In the genomic region with DNA sequence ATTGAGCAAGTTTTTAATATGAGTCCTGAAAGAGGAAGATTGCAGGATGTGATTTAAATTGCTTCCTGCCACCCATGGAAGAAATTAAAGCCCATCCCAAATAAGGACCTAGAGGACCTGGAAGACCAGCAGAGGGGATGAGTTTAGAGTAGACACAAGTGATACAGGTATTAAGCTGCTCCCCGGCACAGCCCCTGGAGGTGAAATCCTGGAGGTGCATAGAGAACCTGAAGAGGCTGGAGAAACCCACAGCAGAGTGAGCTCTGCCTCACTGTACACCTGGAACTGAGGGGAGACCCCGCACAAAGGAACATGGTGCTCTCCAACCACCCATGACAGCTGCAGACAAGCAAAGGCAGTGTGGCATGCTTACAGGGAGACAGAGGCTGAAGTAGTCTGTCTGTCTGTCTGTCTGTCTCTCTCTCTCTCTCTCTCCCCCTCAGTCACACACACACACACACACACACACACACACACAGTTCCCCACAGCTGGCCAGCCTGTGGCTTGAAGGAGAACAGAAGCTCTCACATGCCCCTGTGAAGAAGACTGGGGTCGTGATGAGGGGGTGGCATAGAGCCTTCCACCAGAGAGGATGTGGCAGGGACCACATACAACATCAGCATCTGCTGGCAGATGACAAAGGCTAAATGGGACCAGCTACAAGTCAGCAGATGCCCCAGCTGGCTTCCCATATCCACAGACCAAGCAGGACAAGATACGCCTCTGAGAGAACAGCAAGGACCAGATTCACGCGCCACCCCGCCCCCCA, we compare ENCODE assay signal across 37 cellular contexts. TPM values are rescaled to one million over a fixed set of nuclear protein-coding genes. Genes with fewer than 3 reads are reported as not detected.
DNase-seq lines count a peak whose midpoint lies in the region; ATAC-seq, FAIRE-seq and TF ChIP-seq lines count a peak whose summit lies in the region.
"Had no signal": no experiment of that assay in that cellular context is flagged by ENCODE, and none has a peak within 500 bp of the region (broad histone marks: within the 10 kb centered on the region; RNA-seq: fewer than 3 reads in every experiment).

No MANE protein-coding gene starts in this region.

- no peak overlapping the region for H2BK12ac ChIP-seq in H9 (ENCODE audit: insufficient read length, low read depth, low read length)

- ATAC-seq in DND-41 (ENCODE audit: insufficient read depth, low read depth) (peak; percentile 73), GM12878 (peak; percentile 20; the same call in 2 of the 3 replicates)
- ATAC-seq: activated CD4-positive, CD25-positive, alpha-beta regulatory T cell treated with anti-CD3 and anti-CD28 coated beads, Interleukin-2, amount 50 U/mL, for 24 hours; activated T-helper 17 cell treated with anti-CD3 and anti-CD28 coated beads, Interleukin-2, amount 50 U/mL, for 72 hours; gastrocnemius medialis; left lobe of liver; Right ventricle myocardium inferior; sciatic nerve; SK-N-SH treated with all-trans-retinoic acid at 6 μM for 48 hours had no signal

- H3K9ac ChIP-seq in DND-41 (ENCODE audit: low read depth, low read length): no peak overlapping the region
- no peak overlapping the region for H3K9ac ChIP-seq in H9 (ENCODE audit: extremely low read depth, insufficient read length, low read length)
- H3K9ac ChIP-seq in GM12878 (ENCODE audit: control insufficient read depth, insufficient read depth, low read length): no peak overlapping the region
- H3K9ac ChIP-seq: BLaER1 treated with 17β-estradiol and CSF1 and Interleukin-3, amounts not matched to agents 10 nM and 100 nM had no signal

- H3K27ac Mint-ChIP-seq in H9 (no peak overlapping the region), immature natural killer cell (peak overlapping the region in 3 of 6 donors; percentile 22 to 83 (median 77))
- H3K27ac Mint-ChIP-seq: activated T-helper 17 cell treated with anti-CD3 and anti-CD28 coated beads, Interleukin-2, amount 50 U/mL, for 72 hours; progenitor cell of endocrine pancreas; T-helper 1 cell treated with Interleukin-12 subunit alpha and Interleukin-12 subunit beta and Interleukin-4 antibody, amounts not matched to agents 30 μg/mL and 1 μg/mL, for 36 hours had no signal

- SMC1A ChIA-PET in GM12878 (lab: Charles Lee; ENCODE audit: uncharacterized antibody, unreplicated experiment): interaction anchor here (0.6 to 1.6 kb wide), 3 partner anchors 12 to 64 kb away, joined by 3 to 4 read pairs (median 3); no protein-coding TSS in a partner anchor

- no peaks in the 10 kb centered on the region for H4K20me1 ChIP-seq in DND-41 (ENCODE audit: insufficient read depth, low read length)
- H4K20me1 ChIP-seq in H9 (ENCODE audit: control insufficient read depth, insufficient read depth, insufficient read length): no peaks in the 10 kb centered on the region
- no peaks in the 10 kb centered on the region for H4K20me1 ChIP-seq in GM12878 (ENCODE audit: control insufficient read depth, insufficient read depth)
- no peaks in the 10 kb centered on the region for H4K20me1 ChIP-seq in osteoblast (ENCODE audit: insufficient read depth, low read length)
- H4K20me1 ChIP-seq: BLaER1 treated with 17β-estradiol and CSF1 and Interleukin-3, amounts not matched to agents 10 nM and 100 nM had no signal

- H3K4me1 ChIP-seq in DND-41 (ENCODE audit: insufficient read depth, low read length) (no peaks in the 10 kb centered on the region), H9 (ENCODE audit: insufficient read depth, low read length) (no peaks in the 10 kb centered on the region), GM12878 (ENCODE audit: control insufficient read depth, insufficient read depth, low read length) (no peaks in the 10 kb centered on the region), osteoblast (ENCODE audit: insufficient read depth, low read length) (peaks cover 33% of the 10 kb centered on the region)
- H3K4me1 ChIP-seq: stomach, thyroid gland, vagina had no signal

- H3K9me3 ChIP-seq in DND-41 (ENCODE audit: insufficient read depth, low read length, severe bottlenecking) (no peaks in the 10 kb centered on the region), H9 (ENCODE audit: control insufficient read depth, low read depth, low read length) (no peaks in the 10 kb centered on the region), GM12878 (replicated peaks; ENCODE audit: control insufficient read depth, insufficient read depth, low read length) (no peaks in the 10 kb centered on the region), osteoblast (ENCODE audit: low read depth, low read length) (no peaks in the 10 kb centered on the region)
- H3K9me3 ChIP-seq: BLaER1 treated with 17β-estradiol and CSF1 and Interleukin-3, amounts not matched to agents 10 nM and 100 nM; gastrocnemius medialis; neutrophil; stomach; thyroid gland; vagina had no signal

- TF ChIP-seq EP300 in GM12878 (IDR thresholded peaks at IDR 0.05; ENCODE audit: borderline replicate concordance in 1 of 2, control insufficient read depth in 1 of 2, low read depth in 2 of 2, low read length in 2 of 2): no peak

- FAIRE-seq in GM12878 (lab: Jason Lieb, UNC) (no peak), GM12892 (lab: Jason Lieb, UNC) (no peak)
- FAIRE-seq: G401.6, TTC549 had no signal

- no peak for TF ChIP-seq RAD21 in GM12878 (IDR thresholded peaks at IDR 0.05; ENCODE audit: insufficient read depth, low read depth, low read length)

- H3K4me1 Mint-ChIP-seq in H9 (peaks cover 4 to 9% of the 10 kb centered on the region in 2 experiments; a peak in 2 of 4 replicates), immature natural killer cell (peaks cover 5 to 12% of the 10 kb centered on the region in 2 donors)
- H3K4me1 Mint-ChIP-seq: activated T-helper 17 cell treated with anti-CD3 and anti-CD28 coated beads, Interleukin-2, amount 50 U/mL, for 72 hours had no signal

- H3K23ac ChIP-seq in H9 (ENCODE audit: insufficient read length, low read depth, low read length): no peak overlapping the region

- peaks cover 2 to 7% of the 10 kb centered on the region in 2 experiments; a peak in 2 of 5 replicates for H3K9me3 Mint-ChIP-seq in H9
- no peaks in the 10 kb centered on the region for H3K9me3 Mint-ChIP-seq in immature natural killer cell
- H3K9me3 Mint-ChIP-seq: activated T-helper 17 cell treated with anti-CD3 and anti-CD28 coated beads, Interleukin-2, amount 50 U/mL, for 72 hours; T-helper 1 cell treated with Interleukin-12 subunit alpha and Interleukin-12 subunit beta and Interleukin-4 antibody, amounts not matched to agents 30 μg/mL and 1 μg/mL, for 36 hours had no signal

- DNase-seq in DND-41 (peak; percentile 44), H9 (no peak), GM12878 (ENCODE audit: low read depth, low spot score) (no peak), immature natural killer cell (peak in 2 of 3 donors; percentile 9 to 46), GM12892 (ENCODE audit: insufficient read length) (no peak), osteoblast (ENCODE audit: insufficient read length, low spot score, missing footprints) (no peak), anterior cingulate cortex (lab: John Stamatoyannopoulos, UW) (no peak)
- DNase-seq: activated CD4-positive, alpha-beta T cell treated with anti-CD3 and anti-CD28 coated beads, Interleukin-2, amount 50 U/mL, for 48 hours; activated naive CD4-positive, alpha-beta T cell treated with anti-CD3 and anti-CD28 coated beads, Interleukin-2, amount 50 U/mL, for 16 hours; amniotic stem cell; DMS153; dorsolateral prefrontal cortex; gastrocnemius medialis; GOT3; hippocampal formation; Kasumi-1; NCI-H1417; NCI-H2029; NCI-H524; stimulated activated CD8-positive, alpha-beta memory T cell treated with anti-CD3 and anti-CD28 coated beads, Interleukin-4, amount 100 ng/mL, for 48 hours; stomach; thyroid gland had no signal

- intact Hi-C loops in GM12878 (cut with micrococcal nuclease; ENCODE audit: unreplicated experiment): no loop called here

- no peak overlapping the region for H4K8ac ChIP-seq in H9 (replicated peaks; ENCODE audit: insufficient read length, low read depth, low read length)

- H3K36me3 ChIP-seq in DND-41 (ENCODE audit: insufficient read depth, low read length) (no peaks in the 10 kb centered on the region), GM12878 (ENCODE audit: control insufficient read depth in 2 of 2, insufficient read depth in 2 of 2, low read length in 1 of 2) (no peaks in the 10 kb centered on the region), osteoblast (ENCODE audit: insufficient read depth, low read length) (no peaks in the 10 kb centered on the region)
- H3K36me3 ChIP-seq: BLaER1 treated with 17β-estradiol and CSF1 and Interleukin-3, amounts not matched to agents 10 nM and 100 nM; gastrocnemius medialis; neutrophil; stomach; thyroid gland; vagina had no signal

- POLR2A ChIA-PET in GM12878 (lab: Charles Lee): no interaction called here

- no peak overlapping the region for H2BK15ac ChIP-seq in H9 (ENCODE audit: low read depth, low read length)

- WGBS in H9 (ENCODE audit: extremely low coverage, insufficient read length, low lambda C conversion rate): no CpG with 5 or more reads among the region's 7 CpGs
- WGBS in GM12878 (ENCODE audit: insufficient coverage, insufficient replicate concordance, low lambda C conversion rate, missing lambda C conversion rate): 52% methylated on average over 7 of the region's 7 CpGs

- no peak overlapping the region for H3K18ac ChIP-seq in H9 (ENCODE audit: insufficient read length, low read depth, low read length)

- H3K27me3 Mint-ChIP-seq in H9 (ENCODE audit: low read depth) (no peaks in the 10 kb centered on the region), immature natural killer cell (ENCODE audit: low read depth in 3 of 3) (peaks cover 0 to 11% (median 6%) of the 10 kb centered on the region in 3 donors)
- H3K27me3 Mint-ChIP-seq: progenitor cell of endocrine pancreas had no signal

- TF ChIP-seq CTCF in DND-41 (IDR thresholded peaks at IDR 0.05; ENCODE audit: borderline replicate concordance, extremely low read depth, low read length, poor library complexity, severe bottlenecking) (no peak), H9 (conservative IDR thresholded peaks at IDR 0.05) (peak; percentile 43; the same call in 1 of the 3 replicates), GM12878 (IDR thresholded peaks at IDR 0.05 in 2 of 3, conservative IDR thresholded peaks at IDR 0.05 in 1 of 3; ENCODE audit: control insufficient read depth in 2 of 3, extremely low read depth in 1 of 3, insufficient read depth in 1 of 3, low read depth in 3 of 3, low read length in 3 of 3) (no peak), osteoblast (IDR thresholded peaks at IDR 0.05; ENCODE audit: extremely low read depth, low read depth, low read length) (no peak)

- H3K56ac ChIP-seq in H9 (ENCODE audit: insufficient read length, low read depth, low read length): no peak overlapping the region

- no peak overlapping the region for H3K4me3 ChIP-seq in DND-41 (ENCODE audit: low read depth in 1 of 2, low read length in 2 of 2)
- no peak overlapping the region for H3K4me3 ChIP-seq in GM12878
- no peak overlapping the region for H3K4me3 ChIP-seq in osteoblast (ENCODE audit: insufficient read depth, low read length)
- H3K4me3 ChIP-seq: BLaER1 treated with 17β-estradiol and CSF1 and Interleukin-3, amounts not matched to agents 10 nM and 100 nM; dorsolateral prefrontal cortex; gastrocnemius medialis; stomach; thyroid gland; vagina had no signal

- no peak overlapping the region for H2BK120ac ChIP-seq in H9 (ENCODE audit: low read depth, low read length, poor library complexity, severe bottlenecking)

- H3K79me2 ChIP-seq in DND-41 (ENCODE audit: insufficient read depth, low read length) (no peaks in the 10 kb centered on the region), H9 (ENCODE audit: insufficient read depth, low read length) (no peaks in the 10 kb centered on the region), GM12878 (ENCODE audit: control insufficient read depth, insufficient read depth, low read length) (no peaks in the 10 kb centered on the region), osteoblast (ENCODE audit: insufficient read depth, low read length) (no peaks in the 10 kb centered on the region)

- H3K36me3 Mint-ChIP-seq in H9 (ENCODE audit: insufficient read depth in 1 of 3, low read depth in 3 of 3) (peaks cover 0 to 12% (median 2%) of the 10 kb centered on the region in 3 experiments; a peak in 3 of 7 replicates), immature natural killer cell (peaks cover 0 to 5% (median 0%) of the 10 kb centered on the region in 3 donors)

- RAD21 ChIA-PET in GM12878 (lab: Charles Lee; ENCODE audit: unreplicated experiment): no interaction called here

- no TSS peak for BruUV-seq in GM12878 (replicated peaks; lab: Mats Ljungman, UMichigan)

- CTCF ChIA-PET in GM12878 (lab: Yijun Ruan, JAX): interaction anchor here (0.5 to 2.6 kb wide), 3 partner anchors 13 to 87 kb away, joined by 3 to 16 read pairs (median 3); no protein-coding TSS in a partner anchor

- no peak overlapping the region for H2AFZ ChIP-seq in DND-41 (ENCODE audit: low read depth, low read length)
- H2AFZ ChIP-seq in H9 (ENCODE audit: low read length): no peak overlapping the region
- H2AFZ ChIP-seq in GM12878 (ENCODE audit: control insufficient read depth, low read depth, low read length): no peak overlapping the region
- no peak overlapping the region for H2AFZ ChIP-seq in osteoblast (ENCODE audit: low read length)

- H3K14ac ChIP-seq in H9 (ENCODE audit: insufficient read depth, low read length): no peak overlapping the region

- no peak overlapping the region for H4K5ac ChIP-seq in H9 (ENCODE audit: insufficient read length, low read depth, low read length)

- no peak overlapping the region for H2BK5ac ChIP-seq in H9 (ENCODE audit: insufficient read length, low read length)

- H3K79me1 ChIP-seq in H9 (ENCODE audit: insufficient read depth, low read depth, low read length, poor library complexity, severe bottlenecking): no peaks in the 10 kb centered on the region

- no peak overlapping the region for H2BK20ac ChIP-seq in H9 (ENCODE audit: low read depth, low read length, poor library complexity, severe bottlenecking)

- H2AK5ac ChIP-seq in H9 (ENCODE audit: insufficient read length, low read length): no peak overlapping the region

- H3K27me3 ChIP-seq in DND-41 (ENCODE audit: insufficient read depth, low read length, poor library complexity) (peaks cover 19% of the 10 kb centered on the region), H9 (ENCODE audit: insufficient read depth, low read length) (no peaks in the 10 kb centered on the region), GM12878 (replicated peaks in 1 of 2; ENCODE audit: control insufficient read depth in 2 of 2, insufficient read depth in 2 of 2, low read length in 1 of 2) (peaks cover 0 to 3% of the 10 kb centered on the region in 2 experiments; a peak in 1 of 4 replicates), osteoblast (ENCODE audit: insufficient read depth, low read length) (no peaks in the 10 kb centered on the region)
- H3K27me3 ChIP-seq: BLaER1 treated with 17β-estradiol and CSF1 and Interleukin-3, amounts not matched to agents 10 nM and 100 nM; dorsolateral prefrontal cortex; gastrocnemius medialis; neutrophil; stomach; thyroid gland; vagina had no signal

- H3K23me2 ChIP-seq in H9 (ENCODE audit: insufficient read length, low read depth, low read length, poor library complexity, severe bottlenecking): no peaks in the 10 kb centered on the region

- TF ChIP-seq POLR2A in GM12878 (IDR thresholded peaks at IDR 0.05; ENCODE audit: low read depth, low read length) (no peak), GM12892 (IDR thresholded peaks at IDR 0.05; ENCODE audit: low read depth, low read length) (no peak)

- H3K4ac ChIP-seq in H9 (ENCODE audit: low read depth, low read length): no peak overlapping the region

- H3K4me2 ChIP-seq in DND-41 (ENCODE audit: insufficient read depth, low read length): no peak overlapping the region
- no peak overlapping the region for H3K4me2 ChIP-seq in H9 (ENCODE audit: insufficient read depth, insufficient read length, low read length)
- H3K4me2 ChIP-seq in GM12878 (ENCODE audit: control insufficient read depth, insufficient read depth): no peak overlapping the region
- H3K4me2 ChIP-seq in osteoblast (ENCODE audit: insufficient read depth, low read length): no peak overlapping the region

- no peak overlapping the region for H3T11ph ChIP-seq in H9 (ENCODE audit: low read length)

- H3K27ac ChIP-seq in DND-41 (ENCODE audit: low read length): no peak overlapping the region
- no peak overlapping the region for H3K27ac ChIP-seq in H9 (ENCODE audit: insufficient read length, low read depth, low read length)
- no peak overlapping the region for H3K27ac ChIP-seq in GM12878 (ENCODE audit: control insufficient read depth, insufficient read depth)
- H3K27ac ChIP-seq in osteoblast (ENCODE audit: low read depth, low read length): no peak overlapping the region
- H3K27ac ChIP-seq: BLaER1 treated with 17β-estradiol and CSF1 and Interleukin-3, amounts not matched to agents 10 nM and 100 nM; dorsolateral prefrontal cortex; gastrocnemius medialis; HL-60; neutrophil; stomach; thyroid gland; vagina had no signal

- in situ Hi-C loops in GM12878 (cut with MboI): loop anchor here (10.0 kb wide), 1 partner anchor 1030 kb away; no protein-coding TSS in a partner anchor

- H3K4me3 Mint-ChIP-seq in H9 (no peak overlapping the region), immature natural killer cell (peak overlapping the region in 1 of 5 donors; percentile 25)
- H3K4me3 Mint-ChIP-seq: activated T-helper 17 cell treated with anti-CD3 and anti-CD28 coated beads, Interleukin-2, amount 50 U/mL, for 72 hours; T-helper 1 cell treated with Interleukin-12 subunit alpha and Interleukin-12 subunit beta and Interleukin-4 antibody, amounts not matched to agents 30 μg/mL and 1 μg/mL, for 36 hours had no signal

- no peak overlapping the region for H4K91ac ChIP-seq in H9 (ENCODE audit: insufficient read length, low read depth, low read length)

RNA-seq across cellular contexts. Expression of gene FSIP1, which starts 38.1 kb away (rescaled TPM):
- 0.64 and 0.96 TPM in 2 replicates for total RNA-seq in H9 (2021)
- total RNA-seq in GM12878 (2013; cell fraction: nucleolus; rRNA removed): 0.67 and 0.69 TPM in 2 replicates
- 0.34 and 0.44 TPM in 2 replicates for total RNA-seq in GM12878 (2014; rRNA removed)
- total RNA-seq in GM12878 (2014; rRNA removed; fragmentation: Illumina TruSeq; extraction: Trizol): 0.55 and 0.67 TPM in 2 replicates
- total RNA-seq in GM12878 (2021): 0.36 and 0.43 TPM in 2 replicates
- polyA plus RNA-seq in GM12878 (2011; ENCODE audit: low read depth): not detected
- 0.19 and 0.27 TPM in 2 replicates for polyA plus RNA-seq in GM12878 (2011; rRNA removed)
- polyA plus RNA-seq in GM12878 (2011; cell fraction: cytosol; rRNA removed): 0.03 and 0.08 TPM in 2 replicates
- 0.09 and 0.37 TPM in 2 replicates for polyA plus RNA-seq in GM12878 (2011; cell fraction: nucleus; rRNA removed)
- 0.10 TPM in 1 of 2 replicates, not detected in the other for polyA plus RNA-seq in GM12878 (2012)
- polyA plus RNA-seq in GM12878 (2014; fragmentation: Illumina TruSeq; extraction: Trizol): 0.27 and 0.37 TPM in 2 replicates
- under 1 TPM; 0.15 to 0.27 TPM for polyA plus RNA-seq in GM12878 (2014; fragmentation: Nextera tagmentation; extraction: Ambion mirVana)
- 0.14 and 0.15 TPM in 2 replicates for polyA plus RNA-seq in GM12878 (2014; rRNA removed)
- under 1 TPM; 0.38 to 0.59 TPM for polyA plus RNA-seq in GM12878 (2016; fragmentation: Nextera tagmentation; extraction: Ambion mirVana)
- polyA minus RNA-seq in GM12878 (2011; rRNA and poly(A)+ RNA removed): 0.10 and 0.66 TPM in 2 replicates
- not detected in 2 replicates for polyA minus RNA-seq in GM12878 (2011; cell fraction: cytosol; rRNA and poly(A)+ RNA removed)
- polyA minus RNA-seq in GM12878 (2011; cell fraction: nucleus; rRNA and poly(A)+ RNA removed): 0.36 and 0.48 TPM in 2 replicates
- 1 to 10 TPM; 1.3 to 3.0 (median 2.0) TPM for polyA plus RNA-seq in immature natural killer cell
- polyA plus RNA-seq in GM12892 (2012; ENCODE audit: missing spikeins): not detected
- total RNA-seq in osteoblast: 2.1 and 3.6 TPM in 2 replicates
- total RNA-seq: left lobe of liver, mesenteric fat pad had no signal

Comparison
In these comparisons a context has a peak if more than half of its experiments do, and no peak if none do; other contexts are left out.
1. DNase-seq: peak in DND-41 (single experiment) and immature natural killer cell (2 of 3); none in H9 (single experiment), GM12878 (single experiment), GM12892 (single experiment), osteoblast (single experiment) and anterior cingulate cortex (0 of 58).